Comparison of ENCODE assay signal across 11 cellular contexts in the genomic region with DNA sequence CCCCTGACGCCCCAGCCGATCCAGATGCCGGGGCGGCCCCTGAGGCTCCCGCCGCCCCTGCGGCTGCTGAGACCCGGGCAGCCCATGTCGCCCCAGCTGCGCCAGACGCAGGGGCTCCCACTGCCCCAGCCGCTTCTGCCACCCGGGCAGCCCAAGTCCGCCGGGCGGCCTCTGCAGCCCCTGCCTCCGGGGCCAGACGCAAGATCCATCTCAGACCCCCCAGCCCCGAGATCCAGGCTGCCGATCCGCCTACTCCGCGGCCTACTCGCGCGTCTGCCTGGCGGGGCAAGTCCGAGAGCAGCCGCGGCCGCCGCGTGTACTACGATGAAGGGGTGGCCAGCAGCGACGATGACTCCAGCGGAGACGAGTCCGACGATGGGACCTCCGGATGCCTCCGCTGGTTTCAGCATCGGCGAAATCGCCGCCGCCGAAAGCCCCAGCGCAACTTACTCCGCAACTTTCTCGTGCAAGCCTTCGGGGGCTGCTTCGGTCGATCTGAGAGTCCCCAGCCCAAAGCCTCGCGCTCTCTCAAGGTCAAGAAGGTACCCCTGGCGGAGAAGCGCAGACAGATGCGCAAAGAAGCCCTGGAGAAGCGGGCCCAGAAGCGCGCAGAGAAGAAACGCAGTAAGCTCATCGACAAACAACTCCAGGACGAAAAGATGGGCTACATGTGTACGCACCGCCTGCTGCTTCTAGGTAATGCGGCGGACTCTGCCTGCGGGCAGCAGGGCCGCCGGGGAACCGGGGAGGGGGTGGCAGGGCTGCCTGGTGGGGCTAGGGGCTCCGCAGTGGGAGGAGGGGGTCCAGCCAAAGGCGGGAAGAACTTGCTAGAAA. TPM values are rescaled to one million over a fixed set of nuclear protein-coding genes. Genes with fewer than 3 reads are reported as not detected.
DNase-seq lines count a peak whose midpoint lies in the region; ATAC-seq and TF ChIP-seq lines count a peak whose summit lies in the region.
"Had no signal": no experiment of that assay in that cellular context is flagged by ENCODE, and none has a peak within 500 bp of the region (broad histone marks: within the 10 kb centered on the region; RNA-seq: fewer than 3 reads in every experiment).

No MANE protein-coding gene starts in this region.

- no peak overlapping the region for H3K27ac Mint-ChIP-seq in central memory CD8-positive, alpha-beta T cell (ENCODE audit: low read depth)
- no peak overlapping the region for H3K27ac Mint-ChIP-seq in mesothelial cell of epicardium

- TF ChIP-seq POLR2A in vagina (IDR thresholded peaks at IDR 0.05), result no peak

- intact Hi-C loops in heart right ventricle (cut with DNase I), result loop anchor here in 4 of 10 donors (5.0 to 10.0 kb wide), 5 partner anchors 200 to 620 kb away; partner anchors contain the start of gene STX16 (in 2 of the 4)
- intact Hi-C loops in Right ventricle myocardium superior (cut with DNase I), result no loop called here
- intact Hi-C loops in vagina (cut with DNase I), result no loop called here

- H3K4me1 ChIP-seq in heart right ventricle (peaks cover 0 to 35% (median 19%) of the 10 kb centered on the region in 9 donors), vagina (peaks cover 38% of the 10 kb centered on the region)

- 45 to 49% methylated on average over 75 of the region's 75 CpGs for WGBS in heart right ventricle, 2 donors

- peaks cover 4 to 98% (median 85%) of the 10 kb centered on the region in 7 donors for H3K27me3 ChIP-seq in heart right ventricle
- peaks cover 3% of the 10 kb centered on the region for H3K27me3 ChIP-seq in vagina

- no peak for ATAC-seq in heart right ventricle
- no peak for ATAC-seq in Right ventricle myocardium superior (ENCODE audit: poor library complexity)
- ATAC-seq in central memory CD8-positive, alpha-beta T cell (replicated peaks; ENCODE audit: extremely low read depth, poor library complexity, severe bottlenecking), result no peak
- no peak for ATAC-seq in GM19463 (IDR thresholded peaks at IDR 0.05; ENCODE audit: unreplicated experiment)
- ATAC-seq: mucosa of descending colon had no signal

- peak overlapping the region; percentile 52 for H3K4me3 Mint-ChIP-seq in central memory CD8-positive, alpha-beta T cell
- H3K4me3 Mint-ChIP-seq in mesothelial cell of epicardium, result peak overlapping the region; percentile 53

- peaks cover 85% of the 10 kb centered on the region for H3K27me3 Mint-ChIP-seq in central memory CD8-positive, alpha-beta T cell
- H3K27me3 Mint-ChIP-seq in mesothelial cell of epicardium (ENCODE audit: low read depth), result peaks cover 83% of the 10 kb centered on the region

- DNase-seq in heart right ventricle (no peak), Right ventricle myocardium superior (no peak), mesothelial cell of epicardium (ENCODE audit: low spot score in 2 of 2, unreplicated experiment in 2 of 2) (no peak), vagina (ENCODE audit: extremely low spot score in 2 of 2) (no peak), HPDE6-E6E7 (ENCODE audit: extremely low spot score) (no peak), AG20443 (ENCODE audit: low spot score) (no peak)
- DNase-seq in central memory CD8-positive, alpha-beta T cell (ENCODE audit: low spot score in 2 of 2), result no peak
- DNase-seq: cerebellar nuclear complex, DMS53 had no signal

- peaks cover 5% of the 10 kb centered on the region for H3K36me3 Mint-ChIP-seq in central memory CD8-positive, alpha-beta T cell (ENCODE audit: insufficient read depth)
- H3K36me3 Mint-ChIP-seq in mesothelial cell of epicardium, result no peaks in the 10 kb centered on the region

- H3K4me1 Mint-ChIP-seq in central memory CD8-positive, alpha-beta T cell, result peaks cover 36% of the 10 kb centered on the region
- peaks cover 32% of the 10 kb centered on the region for H3K4me1 Mint-ChIP-seq in mesothelial cell of epicardium

- H3K9me3 ChIP-seq in heart right ventricle (no peaks in the 10 kb centered on the region), vagina (no peaks in the 10 kb centered on the region)
- H3K9me3 ChIP-seq: mucosa of descending colon had no signal

- H3K4me3 ChIP-seq in heart right ventricle (peak overlapping the region in 9 of 10 donors; percentile 12 to 47 (median 28)), vagina (peak overlapping the region; percentile 21 to 32)
- H3K4me3 ChIP-seq: mucosa of descending colon had no signal

- H3K27ac ChIP-seq in heart right ventricle, result no peak overlapping the region
- H3K27ac ChIP-seq in vagina, result no peak overlapping the region

- H3K9me3 Mint-ChIP-seq in central memory CD8-positive, alpha-beta T cell, result no peaks in the 10 kb centered on the region
- H3K9me3 Mint-ChIP-seq in mesothelial cell of epicardium, result no peaks in the 10 kb centered on the region

- no peak for TF ChIP-seq CTCF in heart right ventricle (IDR thresholded peaks at IDR 0.05)
- no peak for TF ChIP-seq CTCF in mesothelial cell of epicardium (IDR thresholded peaks at IDR 0.05; ENCODE audit: unreplicated experiment)
- TF ChIP-seq CTCF in vagina (IDR thresholded peaks at IDR 0.05), result no peak

- no peaks in the 10 kb centered on the region for H3K36me3 ChIP-seq in heart right ventricle
- H3K36me3 ChIP-seq in vagina, result no peaks in the 10 kb centered on the region

RNA-seq across cellular contexts. Expression of gene GNAS, which starts 2.3 kb away (rescaled TPM):
- total RNA-seq in heart right ventricle (1,000 to 10,000 TPM; 1,348 to 2,208 (median 1,783) TPM), Right ventricle myocardium superior (1,453 TPM), mesothelial cell of epicardium (1,218 to 1,240 TPM (median 1,226 TPM) in 3 replicates), vagina (875 TPM)
- polyA plus RNA-seq in heart right ventricle, result 1,000 to 10,000 TPM; 1,614 to 5,181 TPM

RNA-seq across cellular contexts. Expression of gene GNAS-AS1, which starts 4.2 kb away (rescaled TPM):
- total RNA-seq in heart right ventricle (1 to 10 TPM in 1 of 10 donors, under 1 TPM in 9; 0.15 to 1.5 (median 0.41) TPM), Right ventricle myocardium superior (0.13 TPM), mesothelial cell of epicardium (5.8 to 6.3 TPM (median 5.9 TPM) in 3 replicates), vagina (not detected)
- 1 to 10 TPM in 1 of 2 donors, under 1 TPM in 1; 0.06 to 1.1 TPM for polyA plus RNA-seq in heart right ventricle
